20 cellular contexts compared by ENCODE assay signal in genomic region chr1:236636017-236636416, GRCh38. TPM values are rescaled to one million over a fixed set of nuclear protein-coding genes. Genes with fewer than 3 reads are reported as not detected.
A peak's percentile ranks its signal among the peaks of the same experiment; 100 is the strongest.
DNase-seq lines count a peak whose midpoint lies in the region; ATAC-seq, FAIRE-seq and TF ChIP-seq lines count a peak whose summit lies in the region.
"Had no signal": no experiment of that assay in that cellular context is flagged by ENCODE, and none has a peak within 500 bp of the region (broad histone marks: within the 10 kb centered on the region; RNA-seq: fewer than 3 reads in every experiment).

No MANE protein-coding gene starts in this region.

- TF ChIP-seq CTCF in HepG2 (CRISPR knock-in tag; IDR thresholded peaks at IDR 0.05), result no peak
- no peak for TF ChIP-seq CTCF in right lobe of liver (IDR thresholded peaks at IDR 0.05)
- TF ChIP-seq CTCF in kidney (IDR thresholded peaks at IDR 0.05; ENCODE audit: borderline replicate concordance, extremely low read depth, insufficient read depth), result no peak

- H3K36me3 ChIP-seq in HepG2 (replicated peaks in 1 of 2; ENCODE audit: control insufficient read depth in 1 of 2, insufficient read depth in 2 of 2, low read length in 2 of 2) (no peaks in the 10 kb centered on the region), right lobe of liver (no peaks in the 10 kb centered on the region), kidney (ENCODE audit: control insufficient read depth in 1 of 2, insufficient read depth in 2 of 2, low read length in 2 of 2) (no peaks in the 10 kb centered on the region)

- H3K4me2 ChIP-seq in HepG2 (ENCODE audit: low read depth, low read length), result peak overlapping the region; percentile 38; the same call in 1 of the 2 replicates
- H3K4me2 ChIP-seq: A549 had no signal

- H2AFZ ChIP-seq in HepG2 (ENCODE audit: low read length), result no peak overlapping the region

- TF ChIP-seq POLR2A in HepG2 (IDR thresholded peaks at IDR 0.05; ENCODE audit: insufficient read depth in 1 of 2, low read depth in 2 of 2, low read length in 2 of 2), result no peak
- TF ChIP-seq POLR2A in right lobe of liver (IDR thresholded peaks at IDR 0.05), result no peak

- 29% methylated on average over 6 of the region's 7 CpGs for WGBS in HepG2 (ENCODE audit: low lambda C conversion rate)
- WGBS in right lobe of liver (ENCODE audit: insufficient coverage, low coverage, low lambda C conversion rate, missing lambda C conversion rate), result 54% methylated on average over 5 of the region's 7 CpGs

- in situ Hi-C loops in HepG2 (cut with HindIII; ENCODE audit: extremely low pct_ligation_motif_present, low pct_unique_long_range_greater_than_20kb), result no loop called here

- no peaks in the 10 kb centered on the region for H4K20me1 ChIP-seq in HepG2 (ENCODE audit: insufficient read depth, low read length)

- H3K4me3 ChIP-seq in HepG2 (replicated peaks in 1 of 3; ENCODE audit: insufficient read depth in 1 of 3, low read depth in 2 of 3, low read length in 3 of 3) (no peak overlapping the region; a peak in 1 of 6 replicates), right lobe of liver (no peak overlapping the region), kidney (ENCODE audit: low read length in 2 of 2) (no peak overlapping the region)
- H3K4me3 ChIP-seq: A549, GM12878 had no signal

- TF ChIP-seq RAD21 in HepG2 (CRISPR knock-in tag; IDR thresholded peaks at IDR 0.05), result no peak

- H3K27ac ChIP-seq in HepG2 (ENCODE audit: extremely low read length, insufficient read depth, low read length) (no peak overlapping the region), right lobe of liver (no peak overlapping the region), kidney (ENCODE audit: low read depth in 2 of 2, low read length in 2 of 2) (no peak overlapping the region)
- H3K27ac ChIP-seq: 22Rv1, A549, C4-2B had no signal

- H3K27me3 ChIP-seq in HepG2 (ENCODE audit: control insufficient read depth in 1 of 2, insufficient read depth in 2 of 2, low read length in 2 of 2) (0 out of 5 replicates have a peak, but pooled peaks cover 0 to 4% of the 10 kb centered on the region in 2 experiments), right lobe of liver (no peaks in the 10 kb centered on the region)

- H3K79me2 ChIP-seq in HepG2 (ENCODE audit: insufficient read depth, low read length), result no peaks in the 10 kb centered on the region

- DNase-seq in DMS53 (lab: John Stamatoyannopoulos, UW), result peak; percentile 61
- DNase-seq in DMS53 treated with DMSO at 0.1 percent for 48 hours (lab: John Stamatoyannopoulos, UW; ENCODE audit: unreplicated experiment), result no peak
- no peak for DNase-seq in HepG2 (ENCODE audit: low spot score)
- DNase-seq in right lobe of liver, result no peak
- peak; percentile 13 for DNase-seq in left kidney (ENCODE audit: low read depth, low spot score)
- no peak for DNase-seq in sciatic nerve (ENCODE audit: low spot score)
- DNase-seq in NCI-H345 treated with DMSO at 0.1 percent for 48 hours (lab: John Stamatoyannopoulos, UW; ENCODE audit: unreplicated experiment), result no peak
- no peak for DNase-seq in kidney
- DNase-seq: AML-193; CD4-positive, alpha-beta T cell; DMS153; DND-41; EL; GOT3; H7 had no signal

- POLR2A ChIA-PET in HepG2 (lab: Yijun Ruan, JAX), result no interaction called here

- H3K9me3 ChIP-seq in HepG2 (ENCODE audit: low read length) (no peaks in the 10 kb centered on the region), right lobe of liver (no peaks in the 10 kb centered on the region), kidney (ENCODE audit: control insufficient read depth in 1 of 2, low read length in 2 of 2) (no peaks in the 10 kb centered on the region)
- H3K9me3 ChIP-seq: A549 had no signal

- BruUV-seq in HepG2 (replicated peaks; lab: Mats Ljungman, UMichigan), result no TSS peak

- H3K9ac ChIP-seq in HepG2 (ENCODE audit: insufficient read depth, low read depth, low read length), result no peak overlapping the region
- no peak overlapping the region for H3K9ac ChIP-seq in kidney (ENCODE audit: low read length in 2 of 2)

- TF ChIP-seq EP300 in HepG2 (IDR thresholded peaks at IDR 0.05; ENCODE audit: low read depth in 2 of 2, low read length in 2 of 2) (no peak), HepG2 (CRISPR knock-in tag; IDR thresholded peaks at IDR 0.05; ENCODE audit: borderline replicate concordance) (no peak)

- no peak for FAIRE-seq in HepG2 (lab: Jason Lieb, UNC)
- no peak for FAIRE-seq in kidney (lab: Jason Lieb, UNC)
- FAIRE-seq: A549, GM12878 had no signal

- ATAC-seq in HepG2 (no peak), right lobe of liver (no peak), sciatic nerve (no peak)
- ATAC-seq: A549, GM12878 had no signal

- H3K4me1 ChIP-seq in HepG2 (ENCODE audit: insufficient read depth, low read length) (no peaks in the 10 kb centered on the region), right lobe of liver (no peaks in the 10 kb centered on the region), kidney (ENCODE audit: control insufficient read depth in 1 of 2, insufficient read depth in 1 of 2, low read depth in 1 of 2, low read length in 2 of 2) (no peaks in the 10 kb centered on the region)
- H3K4me1 ChIP-seq: A549 had no signal

- CTCF ChIA-PET in HepG2 (lab: Yijun Ruan, JAX; ENCODE audit: low intra/inter-chr PET ratio, low total read pairs), result no interaction called here

- intact Hi-C loops in HepG2 (cut with micrococcal nuclease; ENCODE audit: unreplicated experiment), result no loop called here
- intact Hi-C loops in right lobe of liver (cut with DNase I), result no loop called here
- intact Hi-C loops in sciatic nerve (cut with DNase I), result no loop called here
- intact Hi-C loops in kidney (cut with DNase I), result no loop called here

TF ChIP-seq in HepG2, 621 proteins besides CTCF, POLR2A, EP300 and RAD21 (continues in another document):
- TF ChIP-seq PCBP1 (IDR thresholded peaks at IDR 0.05; ENCODE audit: borderline replicate concordance, low read depth, low read length) (no peak), RXRB (CRISPR knock-in tag; IDR thresholded peaks at IDR 0.05; ENCODE audit: borderline replicate concordance) (no peak), ZNF777 (CRISPR knock-in tag; IDR thresholded peaks at IDR 0.05) (no peak), SATB2 (CRISPR knock-in tag; IDR thresholded peaks at IDR 0.05) (no peak), GLI4 (CRISPR knock-in tag; IDR thresholded peaks at IDR 0.05; ENCODE audit: borderline replicate concordance) (no peak)

RNA-seq across cellular contexts. Expression of gene HEATR1, which starts 31.7 kb away (rescaled TPM):
- total RNA-seq in HepG2 (2016; rRNA removed; fragmentation: Illumina TruSeq; extraction: Trizol), result 45.8 and 80.3 TPM in 2 replicates
- total RNA-seq in HepG2 (2016; cell fraction: cytosol; rRNA removed; fragmentation: Illumina TruSeq; extraction: Trizol; ENCODE audit: low read depth), result 3.3 and 4.0 TPM in 2 replicates
- 46.8 and 70.3 TPM in 2 replicates for total RNA-seq in HepG2 (2016; cell fraction: insoluble cytoplasmic fraction; rRNA removed; fragmentation: Illumina TruSeq; extraction: Trizol)
- 14.0 and 16.3 TPM in 2 replicates for total RNA-seq in HepG2 (2016; cell fraction: membrane; rRNA removed; fragmentation: Illumina TruSeq; extraction: Trizol)
- 80.1 and 83.0 TPM in 2 replicates for total RNA-seq in HepG2 (2016; cell fraction: nucleus; rRNA removed; fragmentation: Illumina TruSeq; extraction: Trizol)
- polyA plus RNA-seq in HepG2 (2011; rRNA removed), result 7.9 and 10.2 TPM in 2 replicates
- 4.5 and 5.9 TPM in 2 replicates for polyA plus RNA-seq in HepG2 (2011; cell fraction: cytosol; rRNA removed)
- polyA plus RNA-seq in HepG2 (2011; cell fraction: nucleus; rRNA removed), result 15.0 and 17.4 TPM in 2 replicates
- polyA plus RNA-seq in HepG2 (2012), result 15.2 and 15.8 TPM in 2 replicates
- 0.71 and 0.78 TPM in 2 replicates for polyA plus RNA-seq in HepG2 (2016; cell fraction: cytosol; fragmentation: Illumina TruSeq; extraction: Trizol; ENCODE audit: low read depth)
- polyA plus RNA-seq in HepG2 (2016; cell fraction: insoluble cytoplasmic fraction; fragmentation: Illumina TruSeq; extraction: Trizol; ENCODE audit: low read depth), result 25.2 and 26.0 TPM in 2 replicates
- 1.9 and 2.4 TPM in 2 replicates for polyA plus RNA-seq in HepG2 (2016; cell fraction: membrane; fragmentation: Illumina TruSeq; extraction: Trizol; ENCODE audit: low read depth)
- 32.3 and 34.0 TPM in 2 replicates for polyA plus RNA-seq in HepG2 (2016; cell fraction: nucleus; fragmentation: Illumina TruSeq; extraction: Trizol; ENCODE audit: insufficient read depth, low read depth)
- 33.6 and 95.0 TPM in 2 replicates for polyA minus RNA-seq in HepG2 (2011; rRNA and poly(A)+ RNA removed; ENCODE audit: low replicate concordance)
- 29.4 and 31.8 TPM in 2 replicates for polyA minus RNA-seq in HepG2 (2011; cell fraction: cytosol; rRNA and poly(A)+ RNA removed)
- polyA minus RNA-seq in HepG2 (2011; cell fraction: nucleus; rRNA and poly(A)+ RNA removed), result 86.9 and 107 TPM in 2 replicates
- 10 to 100 TPM in 5 of 6 experiments, 1 to 10 TPM in 1; 7.0 to 14.1 (median 12.4) TPM for total RNA-seq in right lobe of liver
- 33.7 TPM for total RNA-seq in sciatic nerve
- total RNA-seq in kidney, result 34.4 TPM
- 2.9 TPM for polyA plus RNA-seq in kidney (ENCODE audit: insufficient read depth, low read depth, low replicate concordance)

RNA-seq across cellular contexts. Expression of gene ACTN2, which starts 50.3 kb away (rescaled TPM):
- total RNA-seq in HepG2 (2016; rRNA removed; fragmentation: Illumina TruSeq; extraction: Trizol) (0.04 and 0.25 TPM in 2 replicates), right lobe of liver (1 to 10 TPM in 1 of 6 experiments, under 1 TPM in 4, not detected in 1; 0.29 to 1.4 (median 0.58) TPM), sciatic nerve (0.58 TPM), kidney (0.60 TPM)
- 0.35 TPM in 1 of 2 replicates, not detected in the other for total RNA-seq in HepG2 (2016; cell fraction: cytosol; rRNA removed; fragmentation: Illumina TruSeq; extraction: Trizol; ENCODE audit: low read depth)
- total RNA-seq in HepG2 (2016; cell fraction: insoluble cytoplasmic fraction; rRNA removed; fragmentation: Illumina TruSeq; extraction: Trizol), result 0.04 and 0.24 TPM in 2 replicates
- total RNA-seq in HepG2 (2016; cell fraction: membrane; rRNA removed; fragmentation: Illumina TruSeq; extraction: Trizol), result 0.12 and 0.21 TPM in 2 replicates
- 0.06 TPM in 1 of 2 replicates, not detected in the other for total RNA-seq in HepG2 (2016; cell fraction: nucleus; rRNA removed; fragmentation: Illumina TruSeq; extraction: Trizol)
- polyA plus RNA-seq in HepG2 (2011; rRNA removed) (0.05 and 0.13 TPM in 2 replicates), kidney (ENCODE audit: insufficient read depth, low read depth, low replicate concordance) (1.6 TPM)
- polyA plus RNA-seq in HepG2 (2011; cell fraction: cytosol; rRNA removed), result 0.15 TPM in 2 replicates
- 0.05 and 0.37 TPM in 2 replicates for polyA plus RNA-seq in HepG2 (2011; cell fraction: nucleus; rRNA removed)
- 0.17 and 0.34 TPM in 2 replicates for polyA plus RNA-seq in HepG2 (2012)
- 0.16 and 0.25 TPM in 2 replicates for polyA plus RNA-seq in HepG2 (2016; cell fraction: cytosol; fragmentation: Illumina TruSeq; extraction: Trizol; ENCODE audit: low read depth)
- polyA plus RNA-seq in HepG2 (2016; cell fraction: insoluble cytoplasmic fraction; fragmentation: Illumina TruSeq; extraction: Trizol; ENCODE audit: low read depth), result 0.10 TPM in 1 of 2 replicates, not detected in the other
- polyA plus RNA-seq in HepG2 (2016; cell fraction: membrane; fragmentation: Illumina TruSeq; extraction: Trizol; ENCODE audit: low read depth), result 0.16 and 0.20 TPM in 2 replicates
- polyA plus RNA-seq in HepG2 (2016; cell fraction: nucleus; fragmentation: Illumina TruSeq; extraction: Trizol; ENCODE audit: insufficient read depth, low read depth), result 0.15 and 0.20 TPM in 2 replicates
- 0.24 TPM in 1 of 2 replicates, not detected in the other for polyA minus RNA-seq in HepG2 (2011; rRNA and poly(A)+ RNA removed; ENCODE audit: low replicate concordance)
- not detected in 2 replicates for polyA minus RNA-seq in HepG2 (2011; cell fraction: cytosol; rRNA and poly(A)+ RNA removed)
- polyA minus RNA-seq in HepG2 (2011; cell fraction: nucleus; rRNA and poly(A)+ RNA removed), result not detected in 2 replicates
- total RNA-seq: GM12878 had no signal
- polyA plus RNA-seq: A549, BJ had no signal

Comparison
In these comparisons a context has a peak if more than half of its experiments do, and no peak if none do; other contexts are left out.
1. DNase-seq: peak in DMS53 (single experiment) and left kidney (single experiment); none in DMS53 treated with DMSO at 0.1 percent for 48 hours (single experiment), HepG2 (single experiment), right lobe of liver (0 of 3), sciatic nerve (single experiment), NCI-H345 treated with DMSO at 0.1 percent for 48 hours (single experiment) and kidney (single experiment).